15 cellular contexts compared by ENCODE assay signal in genomic region chr16:79253100-79253631, GRCh38.
"Had no signal": no experiment of that assay in that cellular context is flagged by ENCODE, and none has a peak within 500 bp of the region (broad histone marks: within the 10 kb centered on the region; RNA-seq: fewer than 3 reads in every experiment).

No MANE protein-coding gene starts in this region.

- H3K27me3 ChIP-seq: cardiac muscle cell had no signal

- H3K9me3 Mint-ChIP-seq: activated T-helper 1 cell treated with anti-CD3 and anti-CD28 coated beads, Interleukin-12 subunit alpha, Interleukin-12 subunit beta, Interleukin-2, Interleukin-4 antibody, amounts not matched to agents 30 ng/mL and 10 ng/mL and 1 ng/mL, durations not matched to agents 14 hours and 24 hours and 36 hours; mesothelial cell of epicardium; naive B cell had no signal

- H3K4me1 Mint-ChIP-seq: naive B cell had no signal

- H3K4me3 Mint-ChIP-seq: activated T-helper 1 cell treated with anti-CD3 and anti-CD28 coated beads, Interleukin-12 subunit alpha, Interleukin-12 subunit beta, Interleukin-2, Interleukin-4 antibody, amounts not matched to agents 30 ng/mL and 10 ng/mL and 1 ng/mL, durations not matched to agents 14 hours and 24 hours and 36 hours; mesothelial cell of epicardium; naive B cell had no signal

- H3K9me3 ChIP-seq: heart left ventricle had no signal

- H3K36me3 Mint-ChIP-seq: mesothelial cell of epicardium, naive B cell had no signal

- H3K27ac Mint-ChIP-seq: activated T-helper 1 cell treated with anti-CD3 and anti-CD28 coated beads, Interleukin-12 subunit alpha, Interleukin-12 subunit beta, Interleukin-2, Interleukin-4 antibody, amounts not matched to agents 30 ng/mL and 10 ng/mL and 1 ng/mL, durations not matched to agents 14 hours and 24 hours and 36 hours; mesothelial cell of epicardium; progenitor cell of endocrine pancreas had no signal

- H3K36me3 ChIP-seq: cardiac muscle cell, heart left ventricle had no signal

- H3K4me3 ChIP-seq: cardiac muscle cell, heart left ventricle had no signal

- DNase-seq: activated CD4-positive, alpha-beta T cell treated with anti-CD3 and anti-CD28 coated beads for 4 hours; activated naive CD4-positive, alpha-beta T cell; foreskin melanocyte; heart left ventricle; islet precursor cell; left ventricle myocardium superior; naive B cell; right cardiac atrium; stimulated activated CD4-positive, alpha-beta T cell treated with anti-CD3 and anti-CD28 coated beads, Interleukin-12 subunit alpha, Interleukin-12 subunit beta, amount 100 ng/mL, for 4 hours; stimulated activated naive CD8-positive, alpha-beta T cell treated with anti-CD3 and anti-CD28 coated beads, Interleukin-15, Interleukin-2, amounts not matched to agents 100 U/mL and 50 U/mL, for 24 hours; T-helper 1 cell had no signal

- H3K27ac ChIP-seq: cardiac muscle cell, heart left ventricle had no signal
